Comparison of ENCODE assay signal across 15 cellular contexts in the genomic region with DNA sequence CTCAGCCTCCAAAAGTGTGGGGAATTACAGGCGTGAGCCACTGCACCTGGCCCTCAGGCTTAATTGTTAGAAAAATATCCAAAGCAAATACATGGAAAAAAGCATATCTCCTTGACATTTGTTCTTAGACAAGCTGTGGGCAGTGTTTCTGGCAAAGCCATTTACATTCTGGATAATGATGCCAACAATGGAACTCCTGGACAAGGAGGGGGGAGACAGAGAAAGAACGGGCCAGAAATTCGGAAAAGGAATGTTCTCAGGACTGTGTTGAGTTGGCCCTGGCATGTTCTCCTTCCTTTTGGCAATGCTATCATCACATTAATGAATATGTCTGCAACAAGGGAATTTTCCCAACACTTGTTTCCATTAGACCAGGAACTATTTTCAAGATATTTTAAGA.
A peak's percentile ranks its signal among the peaks of the same experiment; 100 is the strongest.
DNase-seq lines count a peak whose midpoint lies in the region; ATAC-seq, FAIRE-seq and TF ChIP-seq lines count a peak whose summit lies in the region.
"Had no signal": no experiment of that assay in that cellular context is flagged by ENCODE, and none has a peak within 500 bp of the region (broad histone marks: within the 10 kb centered on the region; RNA-seq: fewer than 3 reads in every experiment).

No MANE protein-coding gene starts in this region.

- peaks cover 32% of the 10 kb centered on the region for H3K4me1 ChIP-seq in stomach smooth muscle (ENCODE audit: control insufficient read depth, insufficient read depth, low read length)

- no peak for TF ChIP-seq CTCF in astrocyte of the spinal cord (IDR thresholded peaks at IDR 0.05; ENCODE audit: low read depth, low read length)
- TF ChIP-seq CTCF in GM20000 (IDR thresholded peaks at IDR 0.05; ENCODE audit: extremely low read depth, missing control alignments), result no peak

- intact Hi-C loops in left cardiac atrium (cut with DNase I), result no loop called here

- no peaks in the 10 kb centered on the region for H3K27me3 ChIP-seq in stomach smooth muscle (ENCODE audit: control insufficient read depth in 1 of 2, insufficient read depth in 2 of 2, low read length in 2 of 2)

- no peak overlapping the region for H3K9ac ChIP-seq in stomach smooth muscle (ENCODE audit: low read length in 2 of 2)

- no peak for TF ChIP-seq POLR2A in GM12891 (IDR thresholded peaks at IDR 0.05; ENCODE audit: low read depth, low read length)

- FAIRE-seq in GM12891 (lab: Jason Lieb, UNC), result no peak
- FAIRE-seq: H1 had no signal

- ATAC-seq in left cardiac atrium (peak; percentile 86 to 89), HG03378 (IDR thresholded peaks at IDR 0.05; ENCODE audit: unreplicated experiment) (no peak)
- ATAC-seq: natural killer cell treated with Interleukin-12 subunit alpha and Interleukin-12 subunit beta and Interleukin-15 and Interleukin-18, amount 100 ng/mL, for 72 hours; Panc1 had no signal

- peak overlapping the region; percentile 62 for H3K27ac ChIP-seq in stomach smooth muscle (ENCODE audit: low read length)

- H3K9me3 ChIP-seq in stomach smooth muscle (ENCODE audit: control insufficient read depth in 2 of 2, low read length in 2 of 2), result no peaks in the 10 kb centered on the region

- DNase-seq in NCI-H1092 treated with DMSO at 0.1 percent for 48 hours (lab: John Stamatoyannopoulos, UW) (peak; percentile 32), astrocyte of the spinal cord (ENCODE audit: low read depth, low spot score) (peak; percentile 28), left cardiac atrium (peak; percentile 33), GM12891 (ENCODE audit: insufficient read length, low spot score) (no peak), GM20000 (ENCODE audit: low spot score) (no peak)
- DNase-seq in activated CD8-positive, alpha-beta memory T cell treated with anti-CD3 and anti-CD28 coated beads for 24 hours, result no peak
- DNase-seq: activated CD8-positive, alpha-beta memory T cell treated with anti-CD3 and anti-CD28 coated beads, Interleukin-2, amount 50 U/mL, for 4 hours; CD4-positive, alpha-beta memory T cell; KBM-7; NCI-H2107 had no signal

- no peaks in the 10 kb centered on the region for H3K36me3 ChIP-seq in stomach smooth muscle (ENCODE audit: control insufficient read depth in 2 of 2, insufficient read depth in 2 of 2, low read length in 2 of 2)

- in situ Hi-C loops in astrocyte of the spinal cord (cut with HindIII; ENCODE audit: low sequenced_read_pairs), result no loop called here

- H3K4me3 ChIP-seq in astrocyte of the spinal cord (ENCODE audit: low read depth, low read length) (no peak overlapping the region), stomach smooth muscle (ENCODE audit: low read length in 2 of 2) (no peak overlapping the region)

TF ChIP-seq in GM12891, 5 proteins besides CTCF, POLR2A, EP300 and RAD21:
- TF ChIP-seq PAX5 (IDR thresholded peaks at IDR 0.05; ENCODE audit: insufficient read depth, low read length, severe bottlenecking) (no peak), POU2F2 (IDR thresholded peaks at IDR 0.05; ENCODE audit: low read depth, low read length) (no peak), SPI1 (IDR thresholded peaks at IDR 0.05; ENCODE audit: low read depth, low read length) (no peak), POLR2AphosphoS5 (IDR thresholded peaks at IDR 0.05; ENCODE audit: low read depth, low read length) (no peak), TAF1 (IDR thresholded peaks at IDR 0.05; ENCODE audit: low read depth, low read length) (no peak)

Comparison
In these comparisons a context has a peak if more than half of its experiments do, and no peak if none do; other contexts are left out.
1. DNase-seq: peak in NCI-H1092 treated with DMSO at 0.1 percent for 48 hours (single experiment), astrocyte of the spinal cord (single experiment) and left cardiac atrium (single experiment); none in GM12891 (single experiment), activated CD8-positive, alpha-beta memory T cell treated with anti-CD3 and anti-CD28 coated beads for 24 hours (single experiment) and GM20000 (single experiment).